ENCODE assay signal across 8 cellular contexts in the genomic region with DNA sequence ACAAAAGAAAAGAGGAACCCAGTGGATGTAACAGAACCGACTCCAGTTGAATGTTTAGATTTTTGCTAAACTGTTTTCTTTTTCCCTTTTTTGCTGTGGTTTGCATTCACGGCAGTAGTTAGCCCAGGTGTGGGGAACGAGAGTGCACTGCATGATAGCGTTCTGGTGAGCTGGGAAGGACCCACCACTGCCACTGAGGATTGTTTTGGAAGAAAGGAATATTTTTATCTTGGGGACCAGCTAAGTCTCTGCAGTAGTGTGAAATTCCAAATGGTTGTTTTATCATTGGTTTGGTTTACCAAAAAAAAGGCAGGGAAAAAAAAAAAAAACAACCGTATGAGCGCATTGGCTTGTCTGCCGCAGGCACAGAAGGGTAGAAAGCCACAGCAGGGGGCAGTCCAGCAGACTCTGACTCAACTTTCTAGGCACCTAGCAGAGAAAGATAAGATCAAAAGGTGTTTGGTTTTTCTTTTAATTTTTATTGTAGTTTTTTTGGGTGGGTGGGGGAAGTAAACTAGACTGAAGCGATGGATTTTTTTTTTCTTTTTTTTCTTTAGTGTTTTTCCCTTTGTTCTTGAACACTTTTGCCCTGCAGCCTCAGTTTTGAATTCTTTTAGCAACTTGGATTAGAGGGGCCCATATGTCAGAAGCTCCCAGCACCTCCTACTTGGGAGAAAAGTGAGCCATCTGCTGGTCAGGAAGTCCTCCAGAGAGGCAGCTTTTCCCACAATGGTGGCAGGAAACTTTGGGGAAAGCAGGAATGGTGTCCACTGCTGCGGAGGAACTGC. TPM values are rescaled to one million over a fixed set of nuclear protein-coding genes. Genes with fewer than 3 reads are reported as not detected.
A peak's percentile ranks its signal among the peaks of the same experiment; 100 is the strongest.
DNase-seq lines count a peak whose midpoint lies in the region; ATAC-seq and TF ChIP-seq lines count a peak whose summit lies in the region.

No MANE protein-coding gene starts in this region.

- no peaks in the 10 kb centered on the region for H3K9me3 Mint-ChIP-seq in activated naive CD4-positive, alpha-beta T cell treated with anti-CD3 and anti-CD28 coated beads, Interleukin-2, amount 10 ng/mL, durations not matched to agents 7 days and 5 days
- H3K9me3 Mint-ChIP-seq in stimulated activated naive B cell treated with anti-CD40 and anti-IgM and Interleukin-4, amounts not matched to agents 10 μg/mL and 1 μg/mL and 100 μg/mL, for 72 hours: peaks cover 0 to 5% of the 10 kb centered on the region in 2 donors

- no peaks in the 10 kb centered on the region for H4K20me1 ChIP-seq in OCI-LY3 (ENCODE audit: insufficient read depth, low read length)

- H3K27ac ChIP-seq in OCI-LY3 (ENCODE audit: low read length): peak overlapping the region; percentile 98

- peaks cover 67% of the 10 kb centered on the region for H3K4me1 ChIP-seq in OCI-LY3 (ENCODE audit: low read length)

- peaks cover 42% of the 10 kb centered on the region for H3K36me3 ChIP-seq in OCI-LY3 (replicated peaks; ENCODE audit: low read depth, low read length)

- H3K27ac Mint-ChIP-seq in activated naive CD4-positive, alpha-beta T cell treated with anti-CD3 and anti-CD28 coated beads, Interleukin-2, amount 10 ng/mL, durations not matched to agents 7 days and 5 days: peak overlapping the region; percentile 85
- H3K27ac Mint-ChIP-seq in stimulated activated naive B cell treated with anti-CD40 and anti-IgM and Interleukin-4, amounts not matched to agents 10 μg/mL and 1 μg/mL and 100 μg/mL, for 72 hours: peak overlapping the region; percentile 5

- no peak overlapping the region for H3K4me2 ChIP-seq in OCI-LY3 (ENCODE audit: low read length)

- DNase-seq in ELR (ENCODE audit: low read depth): peak; percentile 66
- peak; percentile 76 for DNase-seq in activated naive CD4-positive, alpha-beta T cell treated with anti-CD3 and anti-CD28 coated beads, Interleukin-2, amount 10 ng/mL, durations not matched to agents 7 days and 5 days
- peak; percentile 39 for DNase-seq in iPS-NIHi11 (ENCODE audit: low spot score)
- no peak for DNase-seq in stimulated activated naive B cell treated with anti-CD40 and anti-IgM and Interleukin-4, amounts not matched to agents 10 μg/mL and 1 μg/mL and 100 μg/mL, for 72 hours
- no peak for DNase-seq in mesenteric fat pad (ENCODE audit: low spot score)
- DNase-seq in lower leg skin (ENCODE audit: low spot score in 2 of 2): no peak
- no peak for DNase-seq in NCI-H2029 (lab: John Stamatoyannopoulos, UW)

- intact Hi-C loops in lower leg skin (cut with DNase I; ENCODE audit: low total_unique reads): loop anchor here (5.0 kb wide), 1 partner anchor 1525 kb away; no protein-coding TSS in a partner anchor

- peaks cover 41% of the 10 kb centered on the region for H3K79me2 ChIP-seq in OCI-LY3 (ENCODE audit: low read length)

- TF ChIP-seq CTCF in OCI-LY3 (IDR thresholded peaks at IDR 0.05; ENCODE audit: low read depth, low read length) (peak; percentile 49), lower leg skin (IDR thresholded peaks at IDR 0.05) (no peak)

- H3K4me3 Mint-ChIP-seq in activated naive CD4-positive, alpha-beta T cell treated with anti-CD3 and anti-CD28 coated beads, Interleukin-2, amount 10 ng/mL, durations not matched to agents 7 days and 5 days: peak overlapping the region; percentile 38
- H3K4me3 Mint-ChIP-seq in stimulated activated naive B cell treated with anti-CD40 and anti-IgM and Interleukin-4, amounts not matched to agents 10 μg/mL and 1 μg/mL and 100 μg/mL, for 72 hours: no peak overlapping the region

- H3K27me3 Mint-ChIP-seq in activated naive CD4-positive, alpha-beta T cell treated with anti-CD3 and anti-CD28 coated beads, Interleukin-2, amount 10 ng/mL, durations not matched to agents 7 days and 5 days: no peaks in the 10 kb centered on the region
- no peaks in the 10 kb centered on the region for H3K27me3 Mint-ChIP-seq in stimulated activated naive B cell treated with anti-CD40 and anti-IgM and Interleukin-4, amounts not matched to agents 10 μg/mL and 1 μg/mL and 100 μg/mL, for 72 hours

- no peaks in the 10 kb centered on the region for H3K9me3 ChIP-seq in OCI-LY3 (ENCODE audit: insufficient read depth, low read length)

- H3K36me3 Mint-ChIP-seq in activated naive CD4-positive, alpha-beta T cell treated with anti-CD3 and anti-CD28 coated beads, Interleukin-2, amount 10 ng/mL, durations not matched to agents 7 days and 5 days: peaks cover 40% of the 10 kb centered on the region
- H3K36me3 Mint-ChIP-seq in stimulated activated naive B cell treated with anti-CD40 and anti-IgM and Interleukin-4, amounts not matched to agents 10 μg/mL and 1 μg/mL and 100 μg/mL, for 72 hours: peaks cover 40 to 59% of the 10 kb centered on the region in 2 donors

- no peaks in the 10 kb centered on the region for H3K27me3 ChIP-seq in OCI-LY3 (ENCODE audit: low read depth, low read length)

- TF ChIP-seq POLR2A in lower leg skin (IDR thresholded peaks at IDR 0.05): no peak

- no peak overlapping the region for H3K4me3 ChIP-seq in OCI-LY3 (ENCODE audit: low read length)
- no peak overlapping the region for H3K4me3 ChIP-seq in lower leg skin (ENCODE audit: low read depth, poor library complexity, severe bottlenecking)

- no peak overlapping the region for H2AFZ ChIP-seq in OCI-LY3 (ENCODE audit: low read depth, low read length)

- WGBS in lower leg skin, 2 donors: 79 to 82% methylated on average over 9 of the region's 9 CpGs

- no peak overlapping the region for H3K9ac ChIP-seq in OCI-LY3 (ENCODE audit: low read length)

- peaks cover 62% of the 10 kb centered on the region for H3K4me1 Mint-ChIP-seq in activated naive CD4-positive, alpha-beta T cell treated with anti-CD3 and anti-CD28 coated beads, Interleukin-2, amount 10 ng/mL, durations not matched to agents 7 days and 5 days
- H3K4me1 Mint-ChIP-seq in stimulated activated naive B cell treated with anti-CD40 and anti-IgM and Interleukin-4, amounts not matched to agents 10 μg/mL and 1 μg/mL and 100 μg/mL, for 72 hours: peaks cover 44 to 63% of the 10 kb centered on the region in 2 donors

- CTCF ChIA-PET in activated naive CD4-positive, alpha-beta T cell treated with anti-CD3 and anti-CD28 coated beads, Interleukin-2, amount 10 ng/mL, durations not matched to agents 7 days and 5 days (lab: Charles Lee): interaction anchor here (0.9 to 7.1 kb wide), 3 partner anchors 9 to 19 kb away, joined by 3 to 51 read pairs (median 4); a partner anchor contains a TSS

- ATAC-seq in stimulated activated naive B cell treated with anti-CD40 and anti-IgM and Interleukin-4, amounts not matched to agents 10 μg/mL and 1 μg/mL and 100 μg/mL, for 72 hours (replicated peaks): no peak

RNA-seq across cellular contexts. Expression of a gene that starts 13.5 kb away (rescaled TPM):
- 109 TPM for total RNA-seq in mesenteric fat pad
- 10 to 100 TPM; 57.3 to 75.5 (median 61.3) TPM for total RNA-seq in lower leg skin

RNA-seq across cellular contexts. Expression of a gene that starts 18.7 kb away (rescaled TPM):
- 9.3 TPM for total RNA-seq in mesenteric fat pad
- 10 to 100 TPM in 2 of 4 donors, 1 to 10 TPM in 2; 6.5 to 10.5 (median 9.5) TPM for total RNA-seq in lower leg skin

RNA-seq across cellular contexts. Expression of a gene that starts 50.7 kb away (rescaled TPM):
- total RNA-seq in mesenteric fat pad (518 TPM), lower leg skin (10 to 100 TPM; 14.9 to 69.9 (median 36.3) TPM)

RNA-seq across cellular contexts. Expression of a gene that starts 53.9 kb away (rescaled TPM):
- total RNA-seq in mesenteric fat pad (0.64 TPM), lower leg skin (under 1 TPM in 3 of 4 donors, not detected in 1; 0.23 to 0.52 (median 0.52) TPM)

Comparison
In these comparisons a context has a peak if more than half of its experiments do, and no peak if none do; other contexts are left out.
1. DNase-seq: peak in ELR (single experiment), activated naive CD4-positive, alpha-beta T cell treated with anti-CD3 and anti-CD28 coated beads, Interleukin-2, amount 10 ng/mL, durations not matched to agents 7 days and 5 days (single experiment) and iPS-NIHi11 (single experiment); none in stimulated activated naive B cell treated with anti-CD40 and anti-IgM and Interleukin-4, amounts not matched to agents 10 μg/mL and 1 μg/mL and 100 μg/mL, for 72 hours (single experiment), mesenteric fat pad (single experiment), lower leg skin (0 of 2) and NCI-H2029 (single experiment).